In the genomic region with DNA sequence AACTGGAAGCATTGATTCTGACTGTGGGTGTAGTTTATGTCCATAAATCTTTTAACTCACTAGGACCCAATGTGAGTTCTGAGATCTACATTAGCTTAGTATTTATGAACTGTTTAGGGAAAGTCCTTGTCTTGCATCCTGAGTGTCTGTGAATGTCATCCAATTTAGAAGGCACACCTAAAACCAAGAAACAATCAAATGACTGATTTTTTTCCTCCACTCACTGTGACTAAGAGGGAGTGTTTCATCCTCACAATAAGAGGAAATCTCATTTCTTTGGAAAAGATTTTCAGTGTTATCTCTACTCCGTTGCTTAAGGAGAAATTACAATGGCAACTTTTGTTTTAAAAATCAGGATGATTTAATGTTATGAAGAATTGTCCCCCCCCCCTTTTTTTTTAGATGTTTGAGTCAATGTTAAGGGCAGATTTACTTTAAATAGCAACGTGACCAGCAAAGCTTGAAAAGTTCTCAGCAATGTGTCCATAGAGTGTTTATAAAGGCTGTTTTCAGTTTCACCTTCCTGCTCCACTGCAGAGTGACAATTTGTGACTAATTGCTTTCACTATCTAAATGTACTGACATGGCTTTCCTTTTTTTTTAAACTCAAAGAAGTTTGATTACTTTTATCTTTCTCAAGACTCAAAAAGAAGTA, we compare ENCODE assay signal across 1 cellular context.
TF ChIP-seq lines count a peak whose summit lies in the region.

No MANE protein-coding gene starts in this region.

TF ChIP-seq in GM12878, 131 proteins besides CTCF, POLR2A, EP300 and RAD21 (continued from another document):
- TF ChIP-seq, protein P1, sequence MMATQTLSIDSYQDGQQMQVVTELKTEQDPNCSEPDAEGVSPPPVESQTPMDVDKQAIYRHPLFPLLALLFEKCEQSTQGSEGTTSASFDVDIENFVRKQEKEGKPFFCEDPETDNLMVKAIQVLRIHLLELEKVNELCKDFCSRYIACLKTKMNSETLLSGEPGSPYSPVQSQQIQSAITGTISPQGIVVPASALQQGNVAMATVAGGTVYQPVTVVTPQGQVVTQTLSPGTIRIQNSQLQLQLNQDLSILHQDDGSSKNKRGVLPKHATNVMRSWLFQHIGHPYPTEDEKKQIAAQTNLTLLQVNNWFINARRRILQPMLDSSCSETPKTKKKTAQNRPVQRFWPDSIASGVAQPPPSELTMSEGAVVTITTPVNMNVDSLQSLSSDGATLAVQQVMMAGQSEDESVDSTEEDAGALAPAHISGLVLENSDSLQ (IDR thresholded peaks at IDR 0.05), result peak; percentile 84
- TF ChIP-seq MXI1 (IDR thresholded peaks at IDR 0.05; ENCODE audit: low read depth, low read length) (0 out of 2 replicates have a peak, but pooled peaks have one; percentile 30), KDM1A (IDR thresholded peaks at IDR 0.05; ENCODE audit: borderline replicate concordance) (no peak), IKZF2 (IDR thresholded peaks at IDR 0.05) (peak; percentile 55 to 67; a peak in 2 of 4 replicates), NFIC (IDR thresholded peaks at IDR 0.05; ENCODE audit: low read depth, low read length) (peak; percentile 71), BHLHE40 (IDR thresholded peaks at IDR 0.05; ENCODE audit: borderline replicate concordance in 1 of 2, low read depth in 2 of 2, low read length in 1 of 2) (peak; percentile 19 to 72; a peak in 2 of 4 replicates), SP1 (IDR thresholded peaks at IDR 0.05; ENCODE audit: low read depth, low read length) (peak; percentile 18), HCFC1 (IDR thresholded peaks at IDR 0.05; ENCODE audit: low read length) (no peak), SMC3 (IDR thresholded peaks at IDR 0.05; ENCODE audit: borderline replicate concordance, low read length) (no peak), RAD51 (IDR thresholded peaks at IDR 0.05) (peak; percentile 48; the same call in 1 of the 2 replicates), PBX3 (IDR thresholded peaks at IDR 0.05; ENCODE audit: insufficient replicate concordance, low read depth, low read length) (peak; percentile 77), POU2F2 (IDR thresholded peaks at IDR 0.05; ENCODE audit: borderline replicate concordance, low read depth, low read length) (no peak), MEF2A (IDR thresholded peaks at IDR 0.05; ENCODE audit: insufficient read depth, low read depth, low read length) (peak; percentile 87), ZNF384 (IDR thresholded peaks at IDR 0.05; ENCODE audit: borderline replicate concordance, low read depth, low read length) (peak; percentile 93), MTA2 (IDR thresholded peaks at IDR 0.05; ENCODE audit: low read depth) (peak; percentile 78), JUNB (IDR thresholded peaks at IDR 0.05) (peak; percentile 27; the same call in 1 of the 2 replicates), MEF2B (IDR thresholded peaks at IDR 0.05; ENCODE audit: partially characterized antibody, poor library complexity, severe bottlenecking) (peak; percentile 79), CREM (IDR thresholded peaks at IDR 0.05; ENCODE audit: low read depth) (peak; percentile 43; the same call in 1 of the 2 replicates), FOXM1 (IDR thresholded peaks at IDR 0.05; ENCODE audit: low read depth, low read length) (peak; percentile 38; the same call in 1 of the 2 replicates), ATF2 (IDR thresholded peaks at IDR 0.05; ENCODE audit: low read length) (peak; percentile 75), STAT3 (IDR thresholded peaks at IDR 0.05; ENCODE audit: low read depth, low read length) (no peak), ZZZ3 (IDR thresholded peaks at IDR 0.05; ENCODE audit: control insufficient read depth, insufficient read length, low read depth) (no peak), CBX5 (IDR thresholded peaks at IDR 0.05; ENCODE audit: low read depth) (peak; percentile 32; the same call in 1 of the 2 replicates), ETV6 (conservative IDR thresholded peaks at IDR 0.05 in 1 of 2, IDR thresholded peaks at IDR 0.05 in 1 of 2; ENCODE audit: borderline replicate concordance in 1 of 2, low read depth in 1 of 2) (peak in 1 of 2 experiments; percentile 28; a peak in 1 of 4 replicates), STAT1 (conservative IDR thresholded peaks at IDR 0.05) (no peak), BCL11A (IDR thresholded peaks at IDR 0.05; ENCODE audit: low read depth, low read length) (peak; percentile 63)
